17 cellular contexts compared by ENCODE assay signal in the genomic region with DNA sequence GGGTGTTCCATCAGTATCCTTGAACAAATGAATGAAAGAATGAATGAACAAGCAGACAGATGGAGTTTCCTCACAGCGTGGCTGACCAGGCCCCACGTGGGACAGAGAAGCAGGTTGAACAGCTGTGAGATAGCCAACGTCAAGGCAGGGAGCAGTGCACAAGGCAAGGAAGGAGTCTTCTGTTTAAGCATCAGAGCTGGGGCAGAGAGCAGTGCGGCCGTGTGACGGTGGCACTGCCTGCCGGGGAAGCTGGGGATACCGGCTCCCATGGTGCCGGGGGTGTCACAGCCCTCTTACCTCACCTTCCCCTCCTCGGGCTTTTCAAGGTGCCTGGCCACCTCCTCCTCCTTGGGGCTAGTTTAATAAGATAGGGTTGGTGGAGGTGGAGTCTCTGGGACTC.
A peak's percentile ranks its signal among the peaks of the same experiment; 100 is the strongest.
DNase-seq lines count a peak whose midpoint lies in the region; ATAC-seq and TF ChIP-seq lines count a peak whose summit lies in the region.
"Had no signal": no experiment of that assay in that cellular context is flagged by ENCODE, and none has a peak within 500 bp of the region (broad histone marks: within the 10 kb centered on the region; RNA-seq: fewer than 3 reads in every experiment).

No MANE protein-coding gene starts in this region.

- peaks cover 4% of the 10 kb centered on the region for H3K27me3 Mint-ChIP-seq in neural progenitor cell (ENCODE audit: insufficient read depth, low read depth)
- H3K27me3 Mint-ChIP-seq in mesothelial cell of epicardium (ENCODE audit: low read depth) = no peaks in the 10 kb centered on the region
- H3K27me3 Mint-ChIP-seq: B cell; CD4-positive, alpha-beta T cell had no signal

- no peak overlapping the region for H3K4ac ChIP-seq in IMR-90 (ENCODE audit: low read depth, low read length)

- H3K36me3 Mint-ChIP-seq in neural progenitor cell (peaks cover 18% of the 10 kb centered on the region), mesothelial cell of epicardium (peaks cover 6% of the 10 kb centered on the region)

- peak overlapping the region; percentile 50 for H2AK9ac ChIP-seq in IMR-90 (replicated peaks; ENCODE audit: low read depth, low read length, poor library complexity)

- no peak overlapping the region for H2AK5ac ChIP-seq in IMR-90 (ENCODE audit: low read depth, low read length)

- no peak overlapping the region for H3K56ac ChIP-seq in IMR-90 (ENCODE audit: extremely low read depth, insufficient read depth, low read length)

- CTCF ChIA-PET in IMR-90 (lab: Yijun Ruan, JAX) = no interaction called here

- in situ Hi-C loops in IMR-90 (cut with MboI; ENCODE audit: low sequenced_read_pairs) = no loop called here

- no peaks in the 10 kb centered on the region; the same call in 1 of the 2 replicates for H3K36me3 ChIP-seq in H7 (replicated peaks; ENCODE audit: control insufficient read depth, insufficient read depth, low read length)
- H3K36me3 ChIP-seq in IMR-90 (ENCODE audit: control insufficient read depth, insufficient read depth, low read length) = peaks cover 6% of the 10 kb centered on the region; the same call in 1 of the 2 replicates
- no peaks in the 10 kb centered on the region for H3K36me3 ChIP-seq in neural progenitor cell
- H3K36me3 ChIP-seq: BLaER1 treated with 17β-estradiol and CSF1 and Interleukin-3, amounts not matched to agents 10 nM and 100 nM had no signal

- H2BK20ac ChIP-seq in IMR-90 (ENCODE audit: low read depth, low read length) = no peak overlapping the region

- no peaks in the 10 kb centered on the region for H3K4me1 ChIP-seq in IMR-90 (ENCODE audit: control insufficient read depth, insufficient read depth, low read length)
- H3K4me1 ChIP-seq in neural progenitor cell = peaks cover 33% of the 10 kb centered on the region
- H3K4me1 ChIP-seq: A549; BLaER1 treated with 17β-estradiol and CSF1 and Interleukin-3, amounts not matched to agents 10 nM and 100 nM; Caco-2 had no signal

- peaks cover 19% of the 10 kb centered on the region for H3F3A ChIP-seq in neural progenitor cell (ENCODE audit: low read depth)

- H3K9ac ChIP-seq in IMR-90 (ENCODE audit: low read depth, low read length) = no peak overlapping the region
- H3K9ac ChIP-seq in neural progenitor cell = no peak overlapping the region
- H3K9ac ChIP-seq: BLaER1 treated with 17β-estradiol and CSF1 and Interleukin-3, amounts not matched to agents 10 nM and 100 nM had no signal

- H3K9me1 ChIP-seq in IMR-90 (ENCODE audit: insufficient read depth, low read length) = no peaks in the 10 kb centered on the region

- H2BK15ac ChIP-seq in IMR-90 (ENCODE audit: low read depth, low read length) = no peak overlapping the region

- TF ChIP-seq CTCF in IMR-90 (conservative IDR thresholded peaks at IDR 0.05; ENCODE audit: low read depth, low read length) (no peak), neural progenitor cell (IDR thresholded peaks at IDR 0.05) (no peak), mesothelial cell of epicardium (IDR thresholded peaks at IDR 0.05; ENCODE audit: unreplicated experiment) (no peak)

- H4K20me1 ChIP-seq in IMR-90 (ENCODE audit: insufficient read depth, low read length) = no peaks in the 10 kb centered on the region
- H4K20me1 ChIP-seq in neural progenitor cell (ENCODE audit: low read depth) = no peaks in the 10 kb centered on the region
- H4K20me1 ChIP-seq: BLaER1 treated with 17β-estradiol and CSF1 and Interleukin-3, amounts not matched to agents 10 nM and 100 nM had no signal

- H3K27ac ChIP-seq in IMR-90 (ENCODE audit: insufficient read depth, low read length) (no peak overlapping the region), neural progenitor cell (no peak overlapping the region)
- H3K27ac ChIP-seq: 22Rv1; A549; BLaER1 treated with 17β-estradiol and CSF1 and Interleukin-3, amounts not matched to agents 10 nM and 100 nM; C4-2B had no signal

- no peak overlapping the region for H3K18ac ChIP-seq in IMR-90 (ENCODE audit: low read depth, low read length)

- whole genome bisulfite sequencing in IMR-90 (ENCODE audit: extremely low coverage in 2 of 2, insufficient read length in 1 of 2), 2 experiments = 63% methylated on average over 2 of the region's 10 CpGs; no CpG with 5 or more reads in 1 of the 2 experiments

- TF ChIP-seq RAD21 in IMR-90 (IDR thresholded peaks at IDR 0.05; ENCODE audit: low read length) = no peak

- H3K4me3 Mint-ChIP-seq in neural progenitor cell = peak overlapping the region; percentile 31
- no peak overlapping the region for H3K4me3 Mint-ChIP-seq in mesothelial cell of epicardium
- H3K4me3 Mint-ChIP-seq: B cell; CD4-positive, alpha-beta T cell; CD8-positive, alpha-beta T cell had no signal

- DNase-seq in H7 (peak; percentile 17), IMR-90 (no peak), neural progenitor cell (ENCODE audit: low spot score) (no peak), mesothelial cell of epicardium (ENCODE audit: low spot score in 2 of 2, unreplicated experiment in 2 of 2) (no peak)
- DNase-seq: AML-193; Caco-2; Calu3; CD4-positive, alpha-beta T cell; CD8-positive, alpha-beta T cell; DMS79 treated with DMSO at 0.1 percent for 48 hours; GF-D8 had no signal

- H3K27me3 ChIP-seq in H7 (ENCODE audit: control insufficient read depth, insufficient read depth, low read length) (no peaks in the 10 kb centered on the region), IMR-90 (ENCODE audit: control insufficient read depth, insufficient read depth, low read length) (no peaks in the 10 kb centered on the region), neural progenitor cell (no peaks in the 10 kb centered on the region)
- H3K27me3 ChIP-seq: BLaER1 treated with 17β-estradiol and CSF1 and Interleukin-3, amounts not matched to agents 10 nM and 100 nM had no signal

- ATAC-seq in IMR-90 (ENCODE audit: low read depth) (no peak), HG02938 (IDR thresholded peaks at IDR 0.05; ENCODE audit: unreplicated experiment) (no peak)
- ATAC-seq: A549; CD8-positive, alpha-beta T cell had no signal

- intact Hi-C loops in IMR-90 (cut with micrococcal nuclease) = no loop called here

- no peak overlapping the region for H2BK5ac ChIP-seq in IMR-90 (ENCODE audit: low read depth, low read length, poor library complexity, severe bottlenecking)

- no peak overlapping the region for H3K23ac ChIP-seq in IMR-90 (ENCODE audit: low read depth, low read length)

- H3K27ac Mint-ChIP-seq in neural progenitor cell (peak overlapping the region; percentile 67), mesothelial cell of epicardium (no peak overlapping the region)
- H3K27ac Mint-ChIP-seq: B cell; CD4-positive, alpha-beta T cell; CD8-positive, alpha-beta T cell had no signal

- no peaks in the 10 kb centered on the region for H3K79me1 ChIP-seq in IMR-90 (ENCODE audit: low read depth in 1 of 2, low read length in 2 of 2)

- POLR2A ChIA-PET in IMR-90 (lab: Charles Lee; ENCODE audit: unreplicated experiment) = no interaction called here

- no peak overlapping the region for H3K4me3 ChIP-seq in H7 (ENCODE audit: insufficient read depth, low read depth, low read length)
- no peak overlapping the region for H3K4me3 ChIP-seq in IMR-90 (ENCODE audit: insufficient read depth, low read depth, low read length)
- no peak overlapping the region for H3K4me3 ChIP-seq in neural progenitor cell
- H3K4me3 ChIP-seq: A549; BLaER1 treated with 17β-estradiol and CSF1 and Interleukin-3, amounts not matched to agents 10 nM and 100 nM had no signal

- H3K9me3 ChIP-seq in IMR-90 (ENCODE audit: control insufficient read depth, insufficient read depth, low read length) (no peaks in the 10 kb centered on the region), neural progenitor cell (ENCODE audit: low read depth) (no peaks in the 10 kb centered on the region)
- H3K9me3 ChIP-seq: A549; BLaER1 treated with 17β-estradiol and CSF1 and Interleukin-3, amounts not matched to agents 10 nM and 100 nM; Caco-2 had no signal

- H3K14ac ChIP-seq in IMR-90 (replicated peaks; ENCODE audit: low read depth, low read length) = no peak overlapping the region

- H3K4me2 ChIP-seq in IMR-90 (ENCODE audit: low read depth, low read length) (no peak overlapping the region), neural progenitor cell (no peak overlapping the region)
- H3K4me2 ChIP-seq: A549; BLaER1 treated with 17β-estradiol and CSF1 and Interleukin-3, amounts not matched to agents 10 nM and 100 nM had no signal

- dilution Hi-C loops in IMR-90 (cut with HindIII; ENCODE audit: low sequenced_read_pairs, unreplicated experiment) = no loop called here

- H3K9me3 Mint-ChIP-seq in neural progenitor cell (no peaks in the 10 kb centered on the region), mesothelial cell of epicardium (no peaks in the 10 kb centered on the region)
- H3K9me3 Mint-ChIP-seq: CD4-positive, alpha-beta T cell; CD8-positive, alpha-beta T cell had no signal

- H3K4me1 Mint-ChIP-seq in neural progenitor cell = peaks cover 57% of the 10 kb centered on the region
- H3K4me1 Mint-ChIP-seq in mesothelial cell of epicardium = peaks cover 18% of the 10 kb centered on the region

- no peaks in the 10 kb centered on the region for H3K79me2 ChIP-seq in neural progenitor cell (ENCODE audit: low read depth)

- H4K91ac ChIP-seq in IMR-90 (ENCODE audit: insufficient read depth, low read depth, low read length) = no peak overlapping the region

- BruUV-seq in IMR-90 (replicated peaks; lab: Mats Ljungman, UMichigan) = no TSS peak

- TF ChIP-seq POLR2A in IMR-90 (IDR thresholded peaks at IDR 0.05; ENCODE audit: low read depth, low read length) = no peak

- H4K5ac ChIP-seq in IMR-90 (ENCODE audit: low read depth, low read length) = no peak overlapping the region

- H2AFZ ChIP-seq in IMR-90 (replicated peaks; ENCODE audit: low read length, poor library complexity) (no peak overlapping the region), neural progenitor cell (replicated peaks) (no peak overlapping the region)

- no peak overlapping the region for H2BK120ac ChIP-seq in IMR-90 (ENCODE audit: low read depth, low read length)

- no peak overlapping the region for H4K8ac ChIP-seq in IMR-90 (ENCODE audit: low read depth in 2 of 2, low read length in 2 of 2)

TF ChIP-seq in IMR-90, 13 proteins besides CTCF, POLR2A, EP300 and RAD21 (continues in another document):
- TF ChIP-seq, protein P1, sequence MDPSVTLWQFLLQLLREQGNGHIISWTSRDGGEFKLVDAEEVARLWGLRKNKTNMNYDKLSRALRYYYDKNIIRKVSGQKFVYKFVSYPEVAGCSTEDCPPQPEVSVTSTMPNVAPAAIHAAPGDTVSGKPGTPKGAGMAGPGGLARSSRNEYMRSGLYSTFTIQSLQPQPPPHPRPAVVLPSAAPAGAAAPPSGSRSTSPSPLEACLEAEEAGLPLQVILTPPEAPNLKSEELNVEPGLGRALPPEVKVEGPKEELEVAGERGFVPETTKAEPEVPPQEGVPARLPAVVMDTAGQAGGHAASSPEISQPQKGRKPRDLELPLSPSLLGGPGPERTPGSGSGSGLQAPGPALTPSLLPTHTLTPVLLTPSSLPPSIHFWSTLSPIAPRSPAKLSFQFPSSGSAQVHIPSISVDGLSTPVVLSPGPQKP (IDR thresholded peaks at IDR 0.05; ENCODE audit: borderline replicate concordance, low read depth, low read length) = no peak
- no peak for TF ChIP-seq FOS (IDR thresholded peaks at IDR 0.05; ENCODE audit: low read depth, low read length)
- no peak for TF ChIP-seq MAFK (IDR thresholded peaks at IDR 0.05; ENCODE audit: low read depth, low read length)
- TF ChIP-seq MXI1 (IDR thresholded peaks at IDR 0.05; ENCODE audit: borderline replicate concordance, low read depth, low read length) = no peak
- TF ChIP-seq SMC3 (IDR thresholded peaks at IDR 0.05; ENCODE audit: low read depth, low read length) = no peak
- no peak for TF ChIP-seq MAZ (IDR thresholded peaks at IDR 0.05; ENCODE audit: borderline replicate concordance, low read depth, low read length)
